In the genomic region with DNA sequence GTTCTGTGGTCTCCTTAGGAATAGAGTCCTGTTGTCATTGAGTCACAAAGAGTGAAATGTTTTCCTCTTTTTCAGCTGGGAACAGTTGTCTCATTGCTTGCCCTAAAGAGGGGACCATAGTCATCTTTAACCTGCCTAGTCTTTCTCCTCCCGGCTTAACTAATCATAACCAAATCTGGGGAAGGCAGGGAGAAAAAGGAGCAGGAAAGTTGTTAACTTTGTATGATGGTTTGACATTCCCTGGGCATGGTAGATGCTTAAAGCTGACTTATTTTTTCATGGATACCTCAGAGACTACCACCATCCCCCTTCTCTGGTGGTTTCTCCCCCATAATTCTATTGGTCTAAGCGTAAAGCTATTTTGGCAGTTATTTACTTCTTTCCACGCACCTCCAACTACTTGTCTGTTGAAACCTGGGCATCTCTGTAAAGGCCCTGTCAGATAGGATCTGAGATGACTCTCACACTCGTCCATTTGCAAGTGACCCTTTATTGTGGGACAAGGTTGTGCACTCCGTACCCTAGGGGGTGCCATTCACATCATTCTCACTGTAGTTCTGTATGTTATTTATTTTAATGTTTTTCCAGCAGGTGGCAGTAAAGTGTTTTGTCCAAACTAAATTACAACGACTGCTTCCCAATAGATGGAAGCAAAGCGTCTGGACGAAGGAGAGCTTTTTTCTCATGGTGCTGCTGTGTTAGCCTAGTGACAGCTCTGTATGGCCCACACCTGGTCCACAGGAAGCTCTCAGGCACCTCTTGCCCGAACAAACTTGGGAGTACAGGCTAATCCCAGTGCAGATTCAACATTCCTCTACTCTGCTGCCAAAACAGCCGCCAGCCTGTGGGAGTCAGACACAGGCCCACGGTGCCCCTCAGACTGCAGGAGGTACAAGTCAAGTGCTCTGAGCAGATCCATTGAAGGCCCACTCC, we compare ENCODE assay signal across 8 cellular contexts. TPM values are rescaled to one million over a fixed set of nuclear protein-coding genes. Genes with fewer than 3 reads are reported as not detected.
DNase-seq lines count a peak whose midpoint lies in the region; ATAC-seq and TF ChIP-seq lines count a peak whose summit lies in the region.

No MANE protein-coding gene starts in this region.

- peaks cover 35% of the 10 kb centered on the region for H3K4me1 Mint-ChIP-seq in chondrocyte (ENCODE audit: low read depth)

- H3K4me3 Mint-ChIP-seq in chondrocyte (ENCODE audit: unreplicated experiment), result no peak overlapping the region

- no peaks in the 10 kb centered on the region for H3K36me3 Mint-ChIP-seq in chondrocyte (ENCODE audit: low read depth)

- peak; percentile 42 for DNase-seq in 8988T
- DNase-seq in NCI-H460 (ENCODE audit: extremely low read depth, low read depth), result peak; percentile 95
- DNase-seq in chondrocyte (ENCODE audit: low spot score), result no peak
- DNase-seq in left colon, result peak; percentile 52 to 55
- peak; percentile 23 to 54 for DNase-seq in stimulated activated CD4-positive, alpha-beta T cell treated with anti-CD3 and anti-CD28 coated beads, Interleukin-4, amount 100 ng/mL, for 4 hours

- intact Hi-C loops in left colon (cut with DNase I, micrococcal nuclease), result loop anchor here in 1 of 2 donors (5.0 kb wide), 1 partner anchor 96 kb away; no protein-coding TSS in a partner anchor

- H3K27me3 Mint-ChIP-seq in chondrocyte (ENCODE audit: low read depth), result no peaks in the 10 kb centered on the region

- ATAC-seq in GM18498 (IDR thresholded peaks at IDR 0.05; ENCODE audit: unreplicated experiment), result peak; percentile 39
- peak; percentile 44 for ATAC-seq in HG03342 (IDR thresholded peaks at IDR 0.05; ENCODE audit: unreplicated experiment)
- peak; percentile 66 to 70 for ATAC-seq in activated CD4-positive, CD25-positive, alpha-beta regulatory T cell treated with anti-CD3 and anti-CD28 coated beads, Interleukin-2, amount 50 U/mL, for 24 hours
- ATAC-seq in left colon, result peak; percentile 43

- TF ChIP-seq CTCF in chondrocyte (IDR thresholded peaks at IDR 0.05), result peak; percentile 99

- no peaks in the 10 kb centered on the region for H3K9me3 Mint-ChIP-seq in chondrocyte (ENCODE audit: low read depth)

- peak overlapping the region; percentile 78 for H3K27ac Mint-ChIP-seq in chondrocyte (ENCODE audit: unreplicated experiment)

RNA-seq across cellular contexts. Expression of a gene that starts 3.0 kb away (rescaled TPM):
- total RNA-seq in NCI-H460 (2014; rRNA removed; shearing (Covaris generic)), result 10.7 and 17.7 TPM in 2 replicates
- polyA plus RNA-seq in NCI-H460 (2014; cell fraction: nucleus; rRNA removed), result 21.7 and 52.7 TPM in 2 replicates
- total RNA-seq in chondrocyte (35.9 to 43.6 TPM (median 43.0 TPM) in 3 replicates), left colon (10 to 100 TPM; 20.8 to 24.2 TPM)

RNA-seq across cellular contexts. Expression of a gene that starts 48.0 kb away (rescaled TPM):
- not detected in 2 replicates for total RNA-seq in NCI-H460 (2014; rRNA removed; shearing (Covaris generic))
- polyA plus RNA-seq in NCI-H460 (2014; cell fraction: nucleus; rRNA removed), result not detected in 2 replicates
- total RNA-seq in chondrocyte (not detected in 3 replicates), left colon (not detected)
